In the genomic region with DNA sequence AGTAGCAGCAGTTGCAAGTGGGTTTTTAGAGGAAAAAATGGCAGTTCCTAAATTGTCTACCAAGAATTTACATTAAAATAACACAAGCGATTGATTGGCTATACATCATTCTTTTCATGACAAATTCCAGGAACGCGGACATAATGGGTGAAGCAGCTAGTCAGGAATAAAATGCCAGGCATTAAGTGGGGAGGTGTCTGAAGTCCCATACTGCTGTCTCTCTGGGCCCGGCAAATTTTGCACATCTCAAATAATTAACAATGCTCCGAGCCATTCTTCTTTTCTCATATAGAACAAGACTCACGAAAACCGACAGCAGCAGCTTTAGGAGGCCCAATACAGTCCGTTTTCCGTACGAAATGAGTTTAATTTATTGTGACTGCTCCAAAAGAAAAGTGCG, we compare ENCODE assay signal across 7 cellular contexts. TPM values are rescaled to one million over a fixed set of nuclear protein-coding genes. Genes with fewer than 3 reads are reported as not detected.
A peak's percentile ranks its signal among the peaks of the same experiment; 100 is the strongest.
DNase-seq lines count a peak whose midpoint lies in the region; ATAC-seq, FAIRE-seq and TF ChIP-seq lines count a peak whose summit lies in the region.

No MANE protein-coding gene starts in this region.

- no peaks in the 10 kb centered on the region for H3K36me3 Mint-ChIP-seq in glutamatergic neuron (ENCODE audit: unreplicated experiment)

- FAIRE-seq in small intestine (lab: Jason Lieb, UNC): no peak
- FAIRE-seq in frontal cortex (lab: Jason Lieb, UNC): no peak

- H3K36me3 ChIP-seq in HEK293 (ENCODE audit: control insufficient read depth in 2 of 2, insufficient read depth in 1 of 2, low read length in 2 of 2): peaks cover 20 to 35% of the 10 kb centered on the region in 2 experiments
- peaks cover 0 to 5% of the 10 kb centered on the region in 2 donors for H3K36me3 ChIP-seq in small intestine (ENCODE audit: control insufficient read depth in 2 of 2, insufficient read depth in 2 of 2, low read length in 2 of 2)

- H3K27ac ChIP-seq in HEK293 (ENCODE audit: extremely low read depth, low read depth, low read length) (peak overlapping the region; percentile 96), small intestine (ENCODE audit: low read depth in 1 of 2, low read length in 1 of 2) (peak overlapping the region; percentile 98 to 99)

- no peak for DNase-seq in glutamatergic neuron
- DNase-seq in small intestine: no peak
- no peak for DNase-seq in HEK293T (ENCODE audit: extremely low spot score)
- no peak for DNase-seq in frontal cortex (ENCODE audit: low spot score in 2 of 2)

- peaks cover 3% of the 10 kb centered on the region for H3K27me3 Mint-ChIP-seq in glutamatergic neuron (ENCODE audit: unreplicated experiment)

- peak overlapping the region; percentile 97 for H3K4me3 Mint-ChIP-seq in glutamatergic neuron (ENCODE audit: unreplicated experiment)

- no peaks in the 10 kb centered on the region for H3K27me3 ChIP-seq in small intestine (ENCODE audit: control insufficient read depth in 2 of 2, insufficient read depth in 2 of 2, low read length in 2 of 2)

- ATAC-seq in GM21576 (IDR thresholded peaks at IDR 0.05; ENCODE audit: unreplicated experiment): no peak

- peaks cover 5% of the 10 kb centered on the region for H3K4me1 Mint-ChIP-seq in glutamatergic neuron (ENCODE audit: low read depth, unreplicated experiment)

- POLR2A ChIA-PET in HEK293 (lab: Yijun Ruan, JAX) (interaction anchor here (0.6 to 3.0 kb wide), 21 partner anchors 8 to 249 kb away, joined by 3 to 44 read pairs (median 8); a partner anchor contains a TSS), HEK293T (lab: Yijun Ruan, JAX) (interaction anchor here (0.7 to 3.5 kb wide), 25 partner anchors 8 to 251 kb away, joined by 3 to 63 read pairs (median 8); a partner anchor contains a TSS)

- H3K9me3 ChIP-seq in HEK293 (ENCODE audit: control insufficient read depth, insufficient read depth, low read depth, low read length): no peaks in the 10 kb centered on the region
- H3K9me3 ChIP-seq in small intestine (ENCODE audit: control insufficient read depth, low read depth): no peaks in the 10 kb centered on the region

- H3K9me3 Mint-ChIP-seq in glutamatergic neuron (ENCODE audit: unreplicated experiment): peaks cover 3% of the 10 kb centered on the region

- H3K27ac Mint-ChIP-seq in glutamatergic neuron (ENCODE audit: unreplicated experiment): peak overlapping the region; percentile 98

- no peaks in the 10 kb centered on the region for H3K4me1 ChIP-seq in HEK293 (ENCODE audit: control insufficient read depth, insufficient read depth, low read length)
- peaks cover 0 to 5% of the 10 kb centered on the region in 2 donors for H3K4me1 ChIP-seq in small intestine (ENCODE audit: control insufficient read depth in 2 of 2, insufficient read depth in 1 of 2, low read depth in 1 of 2, low read length in 1 of 2)

- TF ChIP-seq CTCF in HEK293 (tag by site-specific recombination; IDR thresholded peaks at IDR 0.05): no peak
- TF ChIP-seq CTCF in WI38 (IDR thresholded peaks at IDR 0.05; ENCODE audit: low read depth, low read length): no peak
- TF ChIP-seq CTCF in glutamatergic neuron (IDR thresholded peaks at IDR 0.05; ENCODE audit: partially characterized antibody, unreplicated experiment): no peak

- peak overlapping the region; percentile 87 for H3K4me3 ChIP-seq in HEK293 (ENCODE audit: low read depth, low read length)
- peak overlapping the region; percentile 96 for H3K4me3 ChIP-seq in WI38 (ENCODE audit: low read depth, low read length)
- peak overlapping the region; percentile 77 to 87 for H3K4me3 ChIP-seq in small intestine (ENCODE audit: low read depth in 1 of 2, low read length in 2 of 2)

- WGBS in small intestine, 3 donors: 0 to 1% (median 0%) methylated on average over 11 of the region's 11 CpGs

- CTCF ChIA-PET in HEK293 (lab: Yijun Ruan, JAX): interaction anchor here (0.5 to 2.5 kb wide), 5 partner anchors 13 to 385 kb away, joined by 3 to 10 read pairs (median 3); a partner anchor contains a TSS
- CTCF ChIA-PET in HEK293T (lab: Yijun Ruan, JAX): interaction anchor here (0.6 to 3.5 kb wide), 5 partner anchors 15 to 158 kb away, joined by 3 to 11 read pairs (median 6); a partner anchor contains a TSS

TF ChIP-seq in HEK293, 187 proteins besides CTCF, POLR2A, EP300 and RAD21 (continues in another document):
- TF ChIP-seq ZNF138 (tag by site-specific recombination; IDR thresholded peaks at IDR 0.05; ENCODE audit: borderline replicate concordance) (no peak), FEZF1 (tag by site-specific recombination; IDR thresholded peaks at IDR 0.05) (no peak), ZNF223 (tag by site-specific recombination; IDR thresholded peaks at IDR 0.05) (no peak), ZNF660 (tag by site-specific recombination; IDR thresholded peaks at IDR 0.05) (no peak), KLF8 (tag by site-specific recombination; IDR thresholded peaks at IDR 0.05) (no peak), ZBTB7A (tag by site-specific recombination; IDR thresholded peaks at IDR 0.05; ENCODE audit: low read depth) (no peak), ZNF133 (tag by site-specific recombination; IDR thresholded peaks at IDR 0.05) (no peak), GLI4 (tag by site-specific recombination; IDR thresholded peaks at IDR 0.05) (no peak), ZNF48 (tag by site-specific recombination; IDR thresholded peaks at IDR 0.05) (no peak)
- TF ChIP-seq, protein P1, sequence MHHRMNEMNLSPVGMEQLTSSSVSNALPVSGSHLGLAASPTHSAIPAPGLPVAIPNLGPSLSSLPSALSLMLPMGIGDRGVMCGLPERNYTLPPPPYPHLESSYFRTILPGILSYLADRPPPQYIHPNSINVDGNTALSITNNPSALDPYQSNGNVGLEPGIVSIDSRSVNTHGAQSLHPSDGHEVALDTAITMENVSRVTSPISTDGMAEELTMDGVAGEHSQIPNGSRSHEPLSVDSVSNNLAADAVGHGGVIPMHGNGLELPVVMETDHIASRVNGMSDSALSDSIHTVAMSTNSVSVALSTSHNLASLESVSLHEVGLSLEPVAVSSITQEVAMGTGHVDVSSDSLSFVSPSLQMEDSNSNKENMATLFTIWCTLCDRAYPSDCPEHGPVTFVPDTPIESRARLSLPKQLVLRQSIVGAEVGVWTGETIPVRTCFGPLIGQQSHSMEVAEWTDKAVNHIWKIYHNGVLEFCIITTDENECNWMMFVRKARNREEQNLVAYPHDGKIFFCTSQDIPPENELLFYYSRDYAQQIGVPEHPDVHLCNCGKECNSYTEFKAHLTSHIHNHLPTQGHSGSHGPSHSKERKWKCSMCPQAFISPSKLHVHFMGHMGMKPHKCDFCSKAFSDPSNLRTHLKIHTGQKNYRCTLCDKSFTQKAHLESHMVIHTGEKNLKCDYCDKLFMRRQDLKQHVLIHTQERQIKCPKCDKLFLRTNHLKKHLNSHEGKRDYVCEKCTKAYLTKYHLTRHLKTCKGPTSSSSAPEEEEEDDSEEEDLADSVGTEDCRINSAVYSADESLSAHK (tag by site-specific recombination; IDR thresholded peaks at IDR 0.05): no peak

TF ChIP-seq in HEK293T, 16 proteins besides CTCF, POLR2A, EP300 and RAD21:
- TF ChIP-seq BHLHE40 (IDR thresholded peaks at IDR 0.05; ENCODE audit: borderline replicate concordance): no peak
- no peak for TF ChIP-seq SP1 (IDR thresholded peaks at IDR 0.05)
- no peak for TF ChIP-seq HDGF (IDR thresholded peaks at IDR 0.05; ENCODE audit: borderline replicate concordance)
- TF ChIP-seq CTBP1 (IDR thresholded peaks at IDR 0.05; ENCODE audit: borderline replicate concordance): no peak
- TF ChIP-seq FOXK2 (IDR thresholded peaks at IDR 0.05): no peak
- TF ChIP-seq, protein P2, sequence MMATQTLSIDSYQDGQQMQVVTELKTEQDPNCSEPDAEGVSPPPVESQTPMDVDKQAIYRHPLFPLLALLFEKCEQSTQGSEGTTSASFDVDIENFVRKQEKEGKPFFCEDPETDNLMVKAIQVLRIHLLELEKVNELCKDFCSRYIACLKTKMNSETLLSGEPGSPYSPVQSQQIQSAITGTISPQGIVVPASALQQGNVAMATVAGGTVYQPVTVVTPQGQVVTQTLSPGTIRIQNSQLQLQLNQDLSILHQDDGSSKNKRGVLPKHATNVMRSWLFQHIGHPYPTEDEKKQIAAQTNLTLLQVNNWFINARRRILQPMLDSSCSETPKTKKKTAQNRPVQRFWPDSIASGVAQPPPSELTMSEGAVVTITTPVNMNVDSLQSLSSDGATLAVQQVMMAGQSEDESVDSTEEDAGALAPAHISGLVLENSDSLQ (IDR thresholded peaks at IDR 0.05): no peak
- no peak for TF ChIP-seq NFRKB (IDR thresholded peaks at IDR 0.05)
- no peak for TF ChIP-seq ZNF384 (IDR thresholded peaks at IDR 0.05)
- no peak for TF ChIP-seq ARNT (IDR thresholded peaks at IDR 0.05)
- no peak for TF ChIP-seq SUZ12 (IDR thresholded peaks at IDR 0.05)
- TF ChIP-seq LEF1 (IDR thresholded peaks at IDR 0.05; ENCODE audit: borderline replicate concordance): no peak
- no peak for TF ChIP-seq L3MBTL2 (conservative IDR thresholded peaks at IDR 0.05)
- no peak for TF ChIP-seq TARDBP (IDR thresholded peaks at IDR 0.05)
- no peak for TF ChIP-seq FOXA1 (IDR thresholded peaks at IDR 0.05)

RNA-seq across cellular contexts. Expression of a gene that starts 0.7 kb away (rescaled TPM):
- total RNA-seq in glutamatergic neuron (ENCODE audit: unreplicated experiment): 94.2 TPM
- 100 to 1,000 TPM; 525 to 910 (median 823) TPM for polyA plus RNA-seq in small intestine
- 87.6 TPM for total RNA-seq in frontal cortex

RNA-seq across cellular contexts. Expression of a gene that starts 0.9 kb away (rescaled TPM):
- total RNA-seq in glutamatergic neuron (ENCODE audit: unreplicated experiment): 20.6 TPM
- 10 to 100 TPM; 13.5 to 26.6 (median 25.3) TPM for polyA plus RNA-seq in small intestine
- 51.4 TPM for total RNA-seq in frontal cortex

RNA-seq across cellular contexts. Expression of a gene that starts 15.3 kb away (rescaled TPM):
- total RNA-seq in glutamatergic neuron (ENCODE audit: unreplicated experiment) (19.1 TPM), frontal cortex (22.0 TPM)
- polyA plus RNA-seq in small intestine: 10 to 100 TPM in 1 of 3 donors, 1 to 10 TPM in 2; 8.3 to 19.5 (median 9.2) TPM

RNA-seq across cellular contexts. Expression of a gene that starts 21.0 kb away (rescaled TPM):
- 8.0 TPM for total RNA-seq in glutamatergic neuron (ENCODE audit: unreplicated experiment)
- polyA plus RNA-seq in small intestine: 10 to 100 TPM; 14.1 to 21.0 (median 18.3) TPM
- 5.3 TPM for total RNA-seq in frontal cortex

RNA-seq across cellular contexts. Expression of a gene that starts 33.5 kb away (rescaled TPM):
- total RNA-seq in glutamatergic neuron (ENCODE audit: unreplicated experiment) (635 TPM), frontal cortex (2,056 TPM)
- 1,000 to 10,000 TPM; 2,810 to 5,742 (median 3,537) TPM for polyA plus RNA-seq in small intestine
